15 cellular contexts compared by ENCODE assay signal in genomic region chr18:79778291-79778791, GRCh38. TPM values are rescaled to one million over a fixed set of nuclear protein-coding genes. Genes with fewer than 3 reads are reported as not detected.
"Had no signal": no experiment of that assay in that cellular context is flagged by ENCODE, and none has a peak within 500 bp of the region (broad histone marks: within the 10 kb centered on the region; RNA-seq: fewer than 3 reads in every experiment).

No MANE protein-coding gene starts in this region.

- H3K27ac Mint-ChIP-seq: activated CD4-positive, alpha-beta T cell treated with anti-CD3 and anti-CD28 coated beads for 36 hours; activated CD8-positive, alpha-beta T cell treated with anti-CD3 and anti-CD28 coated beads, Interleukin-2, amount 10 ng/mL, durations not matched to agents 7 days and 5 days; activated naive CD4-positive, alpha-beta T cell treated with anti-CD3 and anti-CD28 coated beads for 36 hours; stimulated activated memory B cell treated with anti-CD40 and anti-IgM and Interleukin-4, amounts not matched to agents 10 μg/mL and 1 μg/mL and 100 μg/mL, for 72 hours had no signal

- H3K27ac ChIP-seq: gastrocnemius medialis, heart left ventricle, ovary, SK-N-MC, tibial artery, WERI-Rb-1 had no signal

- H3K4me3 Mint-ChIP-seq: activated CD4-positive, alpha-beta T cell treated with anti-CD3 and anti-CD28 coated beads for 36 hours; activated CD8-positive, alpha-beta T cell treated with anti-CD3 and anti-CD28 coated beads, Interleukin-2, amount 10 ng/mL, durations not matched to agents 7 days and 5 days; activated naive CD4-positive, alpha-beta T cell treated with anti-CD3 and anti-CD28 coated beads for 36 hours; neural crest cell; stimulated activated memory B cell treated with anti-CD40 and anti-IgM and Interleukin-4, amounts not matched to agents 10 μg/mL and 1 μg/mL and 100 μg/mL, for 72 hours had no signal

- H3K4me1 ChIP-seq: gastrocnemius medialis, heart left ventricle, tibial artery had no signal

- ATAC-seq: activated CD4-positive, alpha-beta T cell treated with anti-CD3 and anti-CD28 coated beads for 36 hours; activated CD8-positive, alpha-beta T cell treated with anti-CD3 and anti-CD28 coated beads, Interleukin-2, amount 10 ng/mL, durations not matched to agents 7 days and 5 days; gastrocnemius medialis; heart left ventricle; left cardiac atrium; stimulated activated memory B cell treated with anti-CD40 and anti-IgM and Interleukin-4, amounts not matched to agents 10 μg/mL and 1 μg/mL and 100 μg/mL, for 72 hours had no signal

- H3K4me1 Mint-ChIP-seq: activated CD4-positive, alpha-beta T cell treated with anti-CD3 and anti-CD28 coated beads for 36 hours; neural crest cell; stimulated activated memory B cell treated with anti-CD40 and anti-IgM and Interleukin-4, amounts not matched to agents 10 μg/mL and 1 μg/mL and 100 μg/mL, for 72 hours had no signal

- H3K36me3 Mint-ChIP-seq: stimulated activated memory B cell treated with anti-CD40 and anti-IgM and Interleukin-4, amounts not matched to agents 10 μg/mL and 1 μg/mL and 100 μg/mL, for 72 hours had no signal

- H3K4me3 ChIP-seq: gastrocnemius medialis, heart left ventricle, ovary, SK-N-MC, tibial artery had no signal

- H3K9me3 ChIP-seq: gastrocnemius medialis, heart left ventricle, ovary, tibial artery had no signal

- H3K9me3 Mint-ChIP-seq: activated naive CD4-positive, alpha-beta T cell treated with anti-CD3 and anti-CD28 coated beads for 36 hours had no signal

- DNase-seq: activated CD4-positive, alpha-beta T cell treated with anti-CD3 and anti-CD28 coated beads for 36 hours; activated CD8-positive, alpha-beta T cell treated with anti-CD3 and anti-CD28 coated beads, Interleukin-2, amount 10 ng/mL, durations not matched to agents 7 days and 5 days; activated naive CD4-positive, alpha-beta T cell treated with anti-CD3 and anti-CD28 coated beads for 36 hours; erythroblast; gastrocnemius medialis; left cardiac atrium; ovary; stimulated activated CD4-positive, alpha-beta T cell treated with anti-CD3 and anti-CD28 coated beads, Interleukin-2, amount 100 ng/mL, for 48 hours; WERI-Rb-1 had no signal

- H3K36me3 ChIP-seq: gastrocnemius medialis, heart left ventricle, ovary, tibial artery, WERI-Rb-1 had no signal

RNA-seq across cellular contexts. Expression of gene KCNG2, which starts 19.4 kb away (rescaled TPM):
- total RNA-seq: activated CD4-positive, alpha-beta T cell treated with anti-CD3 and anti-CD28 coated beads for 36 hours; activated CD8-positive, alpha-beta T cell treated with anti-CD3 and anti-CD28 coated beads, Interleukin-2, amount 10 ng/mL, durations not matched to agents 7 days and 5 days; activated naive CD4-positive, alpha-beta T cell treated with anti-CD3 and anti-CD28 coated beads for 36 hours; neural crest cell; T-helper 1 cell treated with Interleukin-12 subunit alpha and Interleukin-12 subunit beta and Interleukin-4 antibody, amounts not matched to agents 30 ng/mL and 1 ng/mL, for 36 hours had no signal
